12 cellular contexts compared by ENCODE assay signal in genomic region chr9:133406039-133406438, GRCh38.
"Had no signal": no experiment of that assay in that cellular context is flagged by ENCODE, and none has a peak within 500 bp of the region (broad histone marks: within the 10 kb centered on the region; RNA-seq: fewer than 3 reads in every experiment).

No MANE protein-coding gene starts in this region.

- H3K27ac Mint-ChIP-seq: mesothelial cell of epicardium had no signal

- H3K4me1 ChIP-seq: breast epithelium, foreskin keratinocyte, left lung, parathyroid adenoma, tibial artery had no signal

- H3K4me3 Mint-ChIP-seq: activated naive CD4-positive, alpha-beta T cell treated with anti-CD3 and anti-CD28 coated beads, Interleukin-2, amount 50 U/mL, for 24 hours; mesothelial cell of epicardium; WTC11 had no signal

- H3K9ac ChIP-seq: parathyroid adenoma, SK-N-SH had no signal

- H3K27me3 ChIP-seq: breast epithelium, foreskin keratinocyte, heart left ventricle, left lung, tibial artery had no signal

- H3K4me1 Mint-ChIP-seq: mesothelial cell of epicardium, neural crest cell, WTC11 had no signal

- H3K9me3 Mint-ChIP-seq: activated naive CD4-positive, alpha-beta T cell treated with anti-CD3 and anti-CD28 coated beads, Interleukin-2, amount 50 U/mL, for 24 hours; mesothelial cell of epicardium; neural crest cell; WTC11 had no signal

- H3K27me3 Mint-ChIP-seq: activated naive CD4-positive, alpha-beta T cell treated with anti-CD3 and anti-CD28 coated beads, Interleukin-2, amount 50 U/mL, for 24 hours had no signal

- H3K4me3 ChIP-seq: breast epithelium, heart left ventricle, left lung, smooth muscle cell, tibial artery had no signal

- H3K9me3 ChIP-seq: breast epithelium, heart left ventricle, left lung, SK-N-SH, tibial artery had no signal

- H3K27ac ChIP-seq: breast epithelium, foreskin keratinocyte, left lung, parathyroid adenoma, tibial artery had no signal
